Comparison of ENCODE assay signal across 8 cellular contexts in the genomic region with DNA sequence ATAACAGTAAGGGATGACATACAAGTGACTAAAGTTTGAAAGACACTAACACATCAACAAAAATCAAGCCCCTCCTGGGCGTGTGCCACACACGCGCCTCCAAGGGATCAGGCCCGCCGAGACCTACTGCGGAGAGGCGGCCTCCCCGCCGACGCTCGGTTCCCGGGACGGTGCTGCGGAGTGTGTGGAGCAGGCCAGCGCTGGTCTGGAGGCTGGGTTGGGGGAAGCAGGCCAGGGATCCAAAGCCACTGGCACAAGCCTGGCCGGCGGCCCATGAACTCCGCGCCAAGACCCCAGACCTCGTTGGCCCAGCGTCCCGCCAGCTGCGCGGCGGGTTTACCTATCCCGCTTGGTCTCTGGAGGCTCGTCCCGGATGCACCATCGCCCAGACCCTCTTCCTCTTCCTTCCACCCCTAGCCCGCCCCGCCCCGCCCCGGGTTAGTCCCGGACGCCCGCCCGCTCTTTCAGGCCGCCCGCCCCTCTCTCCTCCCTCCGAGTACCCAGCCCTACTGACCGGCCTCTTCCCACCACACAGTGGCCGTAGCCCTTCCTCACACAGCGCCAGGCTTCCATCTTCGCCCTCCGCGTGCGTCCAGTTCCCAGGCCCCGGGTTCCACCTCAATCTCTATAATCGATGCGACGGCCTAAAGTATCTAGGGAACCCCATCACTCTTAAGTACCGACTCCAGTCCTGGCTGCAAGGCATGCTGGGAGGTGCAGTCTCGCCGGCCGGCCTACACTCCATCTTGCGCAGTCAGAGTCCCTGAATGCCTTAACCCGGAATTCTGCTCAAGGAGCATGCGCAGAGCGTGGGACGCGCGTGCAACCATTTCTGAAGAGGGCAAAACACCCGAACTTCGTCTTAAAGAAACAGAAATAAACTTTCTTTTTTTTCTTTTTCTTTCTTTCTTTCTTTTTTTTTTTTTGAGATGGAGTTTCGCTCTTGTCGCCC. TPM values are rescaled to one million over a fixed set of nuclear protein-coding genes. Genes with fewer than 3 reads are reported as not detected.
DNase-seq lines count a peak whose midpoint lies in the region; ATAC-seq, FAIRE-seq and TF ChIP-seq lines count a peak whose summit lies in the region.

ANGEL2 (minus strand) TSS at position 769 of the 952 bp plus-strand sequence; CDS start at position 573, 196 bp downstream.

- ATAC-seq in HG02840 (IDR thresholded peaks at IDR 0.05; ENCODE audit: low FRiP score, unreplicated experiment), result peak; percentile 95
- ATAC-seq in T-cell (replicated peaks in 1 of 4), result peak; percentile 96 to 97 (median 97)

- H4K8ac ChIP-seq in trophoblast cell (ENCODE audit: low read depth, low read length), result peak within 1 kb of the TSS; percentile 100

- H3K23ac ChIP-seq in trophoblast cell (ENCODE audit: low read length), result no peak within 1 kb of the TSS

- no peak for TF ChIP-seq EP300 in transverse colon (IDR thresholded peaks at IDR 0.05; ENCODE audit: low read depth)

- peaks cover 6% of the 10 kb centered on the region for H3K36me3 Mint-ChIP-seq in T-cell

- FAIRE-seq in GM12891 (lab: Jason Lieb, UNC), result peak; percentile 96

- peak within 1 kb of the TSS; percentile 81 for H3K4ac ChIP-seq in trophoblast cell (ENCODE audit: low read depth, low read length)

- peak within 1 kb of the TSS; percentile 70 for H2BK5ac ChIP-seq in trophoblast cell (ENCODE audit: low read depth, low read length, poor library complexity)

- H3K4me1 ChIP-seq in trophoblast cell (ENCODE audit: control insufficient read depth in 1 of 2, insufficient read depth in 2 of 2, low read length in 2 of 2) (peaks cover 2% of the 10 kb centered on the region in 2 experiments), transverse colon (peaks cover 0 to 14% (median 8%) of the 10 kb centered on the region in 4 donors)

- H3K36me3 ChIP-seq in trophoblast cell (ENCODE audit: control insufficient read depth in 1 of 2, insufficient read depth in 2 of 2, low read length in 2 of 2) (no peaks in the 10 kb centered on the region), transverse colon (no peaks in the 10 kb centered on the region)

- H3K14ac ChIP-seq in trophoblast cell (ENCODE audit: low read length), result peak within 1 kb of the TSS; percentile 97

- H3K9me3 ChIP-seq in trophoblast cell (ENCODE audit: insufficient read depth, low read depth, low read length) (no peaks in the 10 kb centered on the region), transverse colon (no peaks in the 10 kb centered on the region)

- peak within 1 kb of the TSS; percentile 93 for H3K9ac ChIP-seq in trophoblast cell (ENCODE audit: low read length)

- H3K9me3 Mint-ChIP-seq in T-cell, result no peaks in the 10 kb centered on the region

- POLR2A ChIA-PET in T-cell (lab: Charles Lee), result interaction anchor here in 1 of 2 donors (0.6 kb wide), 1 partner anchor 1348 kb away, joined by 3 read pairs; no protein-coding TSS in a partner anchor

- peak within 1 kb of the TSS; percentile 87 for H4K12ac ChIP-seq in trophoblast cell (ENCODE audit: low read depth, low read length)

- peak within 1 kb of the TSS; percentile 99 for H3K27ac Mint-ChIP-seq in T-cell

- H3K79me1 ChIP-seq in trophoblast cell (ENCODE audit: low read length), result peaks cover 6% of the 10 kb centered on the region

- H2BK12ac ChIP-seq in trophoblast cell (ENCODE audit: low read length), result no peak within 1 kb of the TSS

- H3K27me3 ChIP-seq in trophoblast cell (ENCODE audit: insufficient read depth, low read length) (no peaks in the 10 kb centered on the region), transverse colon (no peaks in the 10 kb centered on the region)

- H4K91ac ChIP-seq in trophoblast cell (ENCODE audit: low read depth, low read length), result peak within 1 kb of the TSS; percentile 91

- 0 to 1% (median 1%) methylated on average over 59 to 66 of the region's 66 CpGs for WGBS in adipose tissue, 3 donors
- no CpG with 5 or more reads among the region's 66 CpGs for WGBS in trophoblast cell (ENCODE audit: extremely low coverage, insufficient coverage, insufficient read length)
- WGBS in transverse colon (ENCODE audit: low coverage in 1 of 2), 2 donors, result 0 to 1% methylated on average over 13 to 60 of the region's 66 CpGs

- H3K18ac ChIP-seq in trophoblast cell (ENCODE audit: low read length), result peak within 1 kb of the TSS; percentile 97

- DNase-seq in GM12891 (ENCODE audit: insufficient read length, low spot score) (peak; percentile 83), NCI-H1436 treated with DMSO at 0.1 percent for 48 hours (lab: John Stamatoyannopoulos, UW) (peak; percentile 97), T-cell (peak; percentile 89 to 97 (median 95)), cardiac septum (ENCODE audit: low spot score) (peak; percentile 98), trophoblast cell (peak; percentile 98 to 99), transverse colon (peak; percentile 97)

- in situ Hi-C loops in transverse colon (cut with MboI; ENCODE audit: low pct_ligation_motif_present in 1 of 4, low pct_unique_long_range_greater_than_20kb in 1 of 4, low sequenced_read_pairs in 3 of 4), result no loop called here

- H3K4me2 ChIP-seq in trophoblast cell (ENCODE audit: low read length), result peak within 1 kb of the TSS; percentile 68

- TF ChIP-seq POLR2A in GM12891 (IDR thresholded peaks at IDR 0.05; ENCODE audit: low read depth, low read length), result peak; percentile 80
- TF ChIP-seq POLR2A in transverse colon (IDR thresholded peaks at IDR 0.05), result peak; percentile 66

- H3K79me2 ChIP-seq in trophoblast cell (ENCODE audit: control insufficient read depth, insufficient read depth, low read length, poor library complexity), result peaks cover 7% of the 10 kb centered on the region

- intact Hi-C loops in cardiac septum (cut with DNase I), result loop anchor here (2.0 kb wide), 1 partner anchor 35 kb away; the partner anchor contains the start of gene RPS6KC1
- intact Hi-C loops in transverse colon (cut with DNase I; ENCODE audit: low total_unique reads), result no loop called here

- H2AFZ ChIP-seq in trophoblast cell (ENCODE audit: insufficient read depth, low read length, poor library complexity), result peak within 1 kb of the TSS; percentile 91

- peak within 1 kb of the TSS; percentile 90 for H2BK120ac ChIP-seq in trophoblast cell (ENCODE audit: insufficient read depth, low read length, poor library complexity)

- H3K27ac ChIP-seq in adipose tissue (ENCODE audit: low read depth, low read length) (peak within 1 kb of the TSS; percentile 68), trophoblast cell (ENCODE audit: low read depth, low read length) (peak within 1 kb of the TSS; percentile 95), transverse colon (peak within 1 kb of the TSS; percentile 95 to 97 (median 96))

- no peak for TF ChIP-seq CTCF in transverse colon (IDR thresholded peaks at IDR 0.05)

- H3K4me1 Mint-ChIP-seq in T-cell, result peaks cover 41 to 45% (median 42%) of the 10 kb centered on the region in 3 donors

- H2AK5ac ChIP-seq in trophoblast cell (ENCODE audit: low read length), result peak within 1 kb of the TSS; percentile 54

- H3K27me3 Mint-ChIP-seq in T-cell, result no peaks in the 10 kb centered on the region

- H3K4me3 Mint-ChIP-seq in T-cell, result peak within 1 kb of the TSS; percentile 97 to 100 (median 98)

- CTCF ChIA-PET in T-cell (lab: Charles Lee), result interaction anchor here (0.6 to 1.9 kb wide), 5 partner anchors 19 to 1691 kb away, joined by 3 to 7 read pairs (median 4); no protein-coding TSS in a partner anchor

- H3K4me3 ChIP-seq in trophoblast cell (ENCODE audit: low read depth, low read length), result peak within 1 kb of the TSS; percentile 85
- H3K4me3 ChIP-seq in transverse colon, result peak within 1 kb of the TSS; percentile 63 to 88 (median 80)

TF ChIP-seq in GM12891, 5 proteins besides CTCF, POLR2A, EP300 and RAD21:
- TF ChIP-seq SPI1 (IDR thresholded peaks at IDR 0.05; ENCODE audit: low read depth, low read length) (peak; percentile 44), TAF1 (IDR thresholded peaks at IDR 0.05; ENCODE audit: low read depth, low read length) (peak; percentile 40; the same call in 1 of the 2 replicates), POU2F2 (IDR thresholded peaks at IDR 0.05; ENCODE audit: low read depth, low read length) (peak; percentile 71; the same call in 1 of the 2 replicates), PAX5 (IDR thresholded peaks at IDR 0.05; ENCODE audit: insufficient read depth, low read length, severe bottlenecking) (no peak), POLR2AphosphoS5 (IDR thresholded peaks at IDR 0.05; ENCODE audit: low read depth, low read length) (peak; percentile 86)

RNA-seq across cellular contexts. Expression of gene ANGEL2, which starts in this region (rescaled TPM):
- polyA plus RNA-seq in GM12891 (2012; ENCODE audit: low read depth, missing spikeins), result 12.2 TPM
- 10 to 100 TPM; 58.2 to 73.8 (median 67.1) TPM for total RNA-seq in T-cell
- polyA plus RNA-seq in adipose tissue, result 10 to 100 TPM in 2 of 3 donors, 1 to 10 TPM in 1; 7.5 to 18.6 (median 11.2) TPM
- 17.8 TPM for total RNA-seq in cardiac septum
- 14.9 and 15.7 TPM in 2 replicates for polyA plus RNA-seq in trophoblast cell (2013)
- 100 to 1,000 TPM in 1 of 4 donors, 10 to 100 TPM in 3; 33.2 to 105 (median 64.3) TPM for total RNA-seq in transverse colon

Comparison
In these comparisons a context has a peak if more than half of its experiments do, and no peak if none do; other contexts are left out.
1. Peak in every context shown above with its lines: DNase-seq, ATAC-seq, H3K4me3 ChIP-seq and H3K27ac ChIP-seq.